ENCODE assay signal across 8 cellular contexts in genomic region chr7:66628361-66629221, GRCh38. TPM values are rescaled to one million over a fixed set of nuclear protein-coding genes. Genes with fewer than 3 reads are reported as not detected.
DNase-seq lines count a peak whose midpoint lies in the region; ATAC-seq and TF ChIP-seq lines count a peak whose summit lies in the region.

Gene KCTD7, plus strand, starts transcription at chr7:66628881. Its CDS starts 184 bp downstream, at chr7:66629065.

- peak within 1 kb of the TSS; percentile 90 to 96 (median 92) for H3K4me3 Mint-ChIP-seq in IgD-negative memory B cell

- H3K4me1 Mint-ChIP-seq in IgD-negative memory B cell: peaks cover 32 to 42% (median 39%) of the 10 kb centered on the region in 3 donors

- no peaks in the 10 kb centered on the region for H3K36me3 ChIP-seq in mucosa of descending colon (ENCODE audit: low read depth)

- DNase-seq in DMS114 treated with DMSO at 0.1 percent for 48 hours (lab: John Stamatoyannopoulos, UW; ENCODE audit: unreplicated experiment): peak; percentile 90
- DNase-seq in OCI-M1 (lab: John Stamatoyannopoulos, UW): peak; percentile 99
- DNase-seq in activated T-cell treated with anti-CD3 and anti-CD28 coated beads for 4 hours: peak; percentile 82
- DNase-seq in epithelial cell of esophagus (ENCODE audit: low read depth): peak; percentile 99
- peak; percentile 95 to 99 (median 99) for DNase-seq in mucosa of descending colon
- peak; percentile 84 to 90 for DNase-seq in stimulated activated CD8-positive, alpha-beta memory T cell treated with anti-CD3 and anti-CD28 coated beads, Interleukin-4, amount 100 ng/mL, for 1 hour (ENCODE audit: low read depth in 2 of 2, low spot score in 1 of 2)

- no peaks in the 10 kb centered on the region for H3K9me3 Mint-ChIP-seq in IgD-negative memory B cell

- peak within 1 kb of the TSS; percentile 79 for H3K4me3 ChIP-seq in epithelial cell of esophagus (ENCODE audit: low read length)
- H3K4me3 ChIP-seq in mucosa of descending colon: peak within 1 kb of the TSS; percentile 51

- H3K4me1 ChIP-seq in mucosa of descending colon (ENCODE audit: low read depth): peaks cover 12% of the 10 kb centered on the region

- peak within 1 kb of the TSS; percentile 80 to 93 (median 92) for H3K27ac Mint-ChIP-seq in IgD-negative memory B cell

- no peaks in the 10 kb centered on the region for H3K9me3 ChIP-seq in mucosa of descending colon

- TF ChIP-seq CTCF in epithelial cell of esophagus (IDR thresholded peaks at IDR 0.05; ENCODE audit: insufficient read depth, low read depth, low read length, missing control alignments): no peak
- TF ChIP-seq CTCF in mucosa of descending colon (IDR thresholded peaks at IDR 0.05): no peak

- ATAC-seq in GM21576 (IDR thresholded peaks at IDR 0.05; ENCODE audit: unreplicated experiment) (peak; percentile 85), mucosa of descending colon (peak; percentile 92)

- H3K36me3 Mint-ChIP-seq in IgD-negative memory B cell: peaks cover 2% of the 10 kb centered on the region

- no peaks in the 10 kb centered on the region for H3K27me3 Mint-ChIP-seq in IgD-negative memory B cell

- intact Hi-C loops in mucosa of descending colon (cut with DNase I, micrococcal nuclease): no loop called here

RNA-seq across cellular contexts. Expression of gene KCTD7, which starts in this region (rescaled TPM):
- polyA plus RNA-seq in IgD-negative memory B cell: 15.7 TPM
- 10 to 100 TPM in 1 of 3 donors, 1 to 10 TPM in 2; 7.4 to 24.8 (median 8.5) TPM for total RNA-seq in mucosa of descending colon

Comparison
In these comparisons a context has a peak if more than half of its experiments do, and no peak if none do; other contexts are left out.
1. Peak in every context shown above with its lines: DNase-seq, ATAC-seq and H3K4me3 ChIP-seq.